In genomic region chr11:125337836-125338235, GRCh38 we compare ENCODE assay signal across 25 cellular contexts.
DNase-seq lines count a peak whose midpoint lies in the region; ATAC-seq, FAIRE-seq and TF ChIP-seq lines count a peak whose summit lies in the region.
"Had no signal": no experiment of that assay in that cellular context is flagged by ENCODE, and none has a peak within 500 bp of the region (broad histone marks: within the 10 kb centered on the region; RNA-seq: fewer than 3 reads in every experiment).

No MANE protein-coding gene starts in this region.

- H3K27ac Mint-ChIP-seq in glutamatergic neuron (ENCODE audit: unreplicated experiment) (peak overlapping the region; percentile 39), nephron progenitor cell (peak overlapping the region; percentile 9)
- no peak overlapping the region for H3K27ac Mint-ChIP-seq in naive thymus-derived CD8-positive, alpha-beta T cell
- H3K27ac Mint-ChIP-seq: activated naive CD8-positive, alpha-beta T cell; activated T-cell treated with anti-CD3 and anti-CD28 coated beads, Interleukin-2, amount 50 U/mL, for 72 hours; CD4-positive, alpha-beta T cell had no signal

- H3K4me3 Mint-ChIP-seq in glutamatergic neuron (ENCODE audit: unreplicated experiment), result peak overlapping the region; percentile 47
- no peak overlapping the region for H3K4me3 Mint-ChIP-seq in nephron progenitor cell
- no peak overlapping the region for H3K4me3 Mint-ChIP-seq in naive thymus-derived CD8-positive, alpha-beta T cell
- H3K4me3 Mint-ChIP-seq: activated naive CD8-positive, alpha-beta T cell; activated T-cell treated with anti-CD3 and anti-CD28 coated beads, Interleukin-2, amount 50 U/mL, for 72 hours; CD4-positive, alpha-beta T cell had no signal

- H3K4me1 ChIP-seq in stomach, result peaks cover 0 to 9% (median 1%) of the 10 kb centered on the region in 4 donors
- H3K4me1 ChIP-seq: breast epithelium had no signal

- H3K36me3 ChIP-seq in stomach, result no peaks in the 10 kb centered on the region
- H3K36me3 ChIP-seq: breast epithelium, ovary had no signal

- peak overlapping the region in 4 of 5 donors; percentile 33 to 69 (median 66) for H3K27ac ChIP-seq in stomach
- H3K27ac ChIP-seq: KMS-11, ovary had no signal

- TF ChIP-seq EP300 in stomach (IDR thresholded peaks at IDR 0.05), result no peak

- H3K9me3 ChIP-seq in stomach, result no peaks in the 10 kb centered on the region
- H3K9me3 ChIP-seq: breast epithelium, ovary, SK-N-SH had no signal

- TF ChIP-seq CTCF in glutamatergic neuron (IDR thresholded peaks at IDR 0.05; ENCODE audit: partially characterized antibody, unreplicated experiment) (no peak), nephron progenitor cell (IDR thresholded peaks at IDR 0.05) (no peak), stomach (IDR thresholded peaks at IDR 0.05) (no peak)

- peaks cover 1% of the 10 kb centered on the region for H3K27me3 Mint-ChIP-seq in glutamatergic neuron (ENCODE audit: unreplicated experiment)
- peaks cover 6% of the 10 kb centered on the region for H3K27me3 Mint-ChIP-seq in nephron progenitor cell (ENCODE audit: low read depth, poor library complexity)
- peaks cover 1 to 27% (median 8%) of the 10 kb centered on the region in 5 donors for H3K27me3 Mint-ChIP-seq in naive thymus-derived CD8-positive, alpha-beta T cell
- H3K27me3 Mint-ChIP-seq: activated naive CD8-positive, alpha-beta T cell had no signal

- H3K4me1 Mint-ChIP-seq in glutamatergic neuron (ENCODE audit: low read depth, unreplicated experiment), result peaks cover 21% of the 10 kb centered on the region
- H3K4me1 Mint-ChIP-seq in nephron progenitor cell, result peaks cover 70% of the 10 kb centered on the region
- peaks cover 0 to 1% (median 0%) of the 10 kb centered on the region in 4 donors for H3K4me1 Mint-ChIP-seq in naive thymus-derived CD8-positive, alpha-beta T cell

- TF ChIP-seq POLR2A in stomach (IDR thresholded peaks at IDR 0.05), result no peak
- TF ChIP-seq POLR2A in GM12891 (IDR thresholded peaks at IDR 0.05; ENCODE audit: low read depth, low read length), result no peak

- H3K4me3 ChIP-seq in stomach, result no peak overlapping the region
- H3K4me3 ChIP-seq: breast epithelium, ovary, skin epidermis had no signal

- intact Hi-C loops in stomach (cut with DNase I; ENCODE audit: low total_unique reads), result no loop called here

- POLR2A ChIA-PET in naive thymus-derived CD8-positive, alpha-beta T cell (lab: Charles Lee), result no interaction called here

- WGBS in stomach, 5 donors, result 74 to 88% (median 85%) methylated on average over 4 of the region's 4 CpGs

- FAIRE-seq in GM12891 (lab: Jason Lieb, UNC), result no peak

- peaks cover 6% of the 10 kb centered on the region for H3K9me3 Mint-ChIP-seq in glutamatergic neuron (ENCODE audit: unreplicated experiment)
- no peaks in the 10 kb centered on the region for H3K9me3 Mint-ChIP-seq in nephron progenitor cell
- H3K9me3 Mint-ChIP-seq in naive thymus-derived CD8-positive, alpha-beta T cell, result no peaks in the 10 kb centered on the region
- H3K9me3 Mint-ChIP-seq: activated T-cell treated with anti-CD3 and anti-CD28 coated beads, Interleukin-2, amount 50 U/mL, for 72 hours; CD4-positive, alpha-beta T cell had no signal

- DNase-seq in glutamatergic neuron, result no peak
- no peak for DNase-seq in nephron progenitor cell
- DNase-seq in stomach, result no peak
- DNase-seq in GM12891 (ENCODE audit: insufficient read length, low spot score), result no peak
- DNase-seq in mucosa of gallbladder (ENCODE audit: low spot score), result no peak
- DNase-seq in naive thymus-derived CD8-positive, alpha-beta T cell, result no peak
- DNase-seq: activated CD8-positive, alpha-beta memory T cell treated with anti-CD3 and anti-CD28 coated beads for 24 hours; activated T-cell treated with anti-CD3 and anti-CD28 coated beads, Interleukin-2, amount 50 U/mL, for 72 hours; CD4-positive, alpha-beta T cell; DMS53; left cardiac atrium; NCI-H2029; NCI-H446; NK-92 treated with Interleukin-12 subunit alpha and Interleukin-12 subunit beta, amount 100 ng/mL, for 24 hours; SK-N-SH; stimulated activated CD4-positive, alpha-beta T cell treated with anti-CD3 and anti-CD28 coated beads, Interleukin-4, amount 100 ng/mL, for 4 hours; T-helper 9 cell had no signal

- H3K27me3 ChIP-seq in stomach, result no peaks in the 10 kb centered on the region
- H3K27me3 ChIP-seq: breast epithelium, ovary had no signal

- no peaks in the 10 kb centered on the region for H3K36me3 Mint-ChIP-seq in glutamatergic neuron (ENCODE audit: unreplicated experiment)
- H3K36me3 Mint-ChIP-seq in nephron progenitor cell (ENCODE audit: low read depth), result peaks cover 32% of the 10 kb centered on the region
- no peaks in the 10 kb centered on the region for H3K36me3 Mint-ChIP-seq in naive thymus-derived CD8-positive, alpha-beta T cell
- H3K36me3 Mint-ChIP-seq: activated naive CD8-positive, alpha-beta T cell had no signal

- ATAC-seq in HG03354 (IDR thresholded peaks at IDR 0.05; ENCODE audit: poor library complexity, severe bottlenecking, unreplicated experiment), result no peak
- ATAC-seq in naive thymus-derived CD8-positive, alpha-beta T cell, result no peak
- ATAC-seq: activated CD4-positive, CD25-positive, alpha-beta regulatory T cell treated with anti-CD3 and anti-CD28 coated beads, Interleukin-2, amount 50 U/mL, for 24 hours; activated T-cell treated with anti-CD3 and anti-CD28 coated beads, Interleukin-2, amount 50 U/mL, for 72 hours had no signal

TF ChIP-seq in PFSK-1, 5 proteins besides CTCF, POLR2A, EP300 and RAD21:
- TF ChIP-seq TAF1 (IDR thresholded peaks at IDR 0.05; ENCODE audit: borderline replicate concordance, insufficient read depth, low read length), result no peak
- peak; percentile 77 to 85 for TF ChIP-seq REST (IDR thresholded peaks at IDR 0.05; ENCODE audit: insufficient read depth in 1 of 2, low read depth in 2 of 2, low read length in 2 of 2)
- TF ChIP-seq SIN3A (IDR thresholded peaks at IDR 0.05; ENCODE audit: borderline replicate concordance, insufficient read depth, low read length), result peak; percentile 42; the same call in 1 of the 2 replicates

TF ChIP-seq in GM12891, 5 proteins besides CTCF, POLR2A, EP300 and RAD21:
- no peak for TF ChIP-seq POLR2AphosphoS5 (IDR thresholded peaks at IDR 0.05; ENCODE audit: low read depth, low read length)
- TF ChIP-seq PAX5 (IDR thresholded peaks at IDR 0.05; ENCODE audit: insufficient read depth, low read length, severe bottlenecking), result no peak
- no peak for TF ChIP-seq TAF1 (IDR thresholded peaks at IDR 0.05; ENCODE audit: low read depth, low read length)
- TF ChIP-seq SPI1 (IDR thresholded peaks at IDR 0.05; ENCODE audit: low read depth, low read length), result no peak
- TF ChIP-seq POU2F2 (IDR thresholded peaks at IDR 0.05; ENCODE audit: low read depth, low read length), result no peak

Comparison
In these comparisons a context has a peak if more than half of its experiments do, and no peak if none do; other contexts are left out.
1. H3K27ac Mint-ChIP-seq: peak in glutamatergic neuron (single experiment) and nephron progenitor cell (single experiment); none in naive thymus-derived CD8-positive, alpha-beta T cell (0 of 10).